ENCODE assay signal across 22 cellular contexts in the genomic region with DNA sequence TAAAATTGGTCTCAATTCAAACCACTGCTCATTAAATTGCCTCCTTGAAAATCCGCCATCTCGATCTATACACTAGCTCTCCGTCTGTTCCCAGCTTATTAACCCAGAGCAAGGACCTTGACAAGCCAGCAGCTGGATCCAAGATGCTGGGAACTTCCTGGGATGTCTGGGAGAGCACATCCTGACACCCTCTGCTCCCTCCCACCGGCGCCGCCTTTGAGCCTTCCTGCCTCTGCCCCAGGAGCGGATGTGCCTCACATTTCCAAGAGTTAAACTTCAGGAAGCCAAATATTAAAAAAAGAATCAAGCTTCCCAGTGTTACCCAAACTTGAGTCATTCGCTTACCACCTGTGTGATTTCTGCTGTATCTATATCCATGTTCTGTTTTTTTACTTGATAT.
"Had no signal": no experiment of that assay in that cellular context is flagged by ENCODE, and none has a peak within 500 bp of the region (broad histone marks: within the 10 kb centered on the region; RNA-seq: fewer than 3 reads in every experiment).

No MANE protein-coding gene starts in this region.

- H3K36me3 ChIP-seq: neutrophil, pancreas, right lobe of liver, stomach, thyroid gland, vagina had no signal

- H3K4me2 ChIP-seq: hepatocyte had no signal

- H3K27ac ChIP-seq: dorsolateral prefrontal cortex, hepatocyte, neutrophil, pancreas, right lobe of liver, stomach, thyroid gland, vagina had no signal

- H3K9me3 ChIP-seq: mucosa of descending colon, neutrophil, pancreas, right lobe of liver, thyroid gland, vagina had no signal

- H3K4me1 ChIP-seq: pancreas, right lobe of liver, stomach, thyroid gland, vagina had no signal

- H3K4me1 Mint-ChIP-seq: mesothelial cell of epicardium; naive B cell; neural crest cell; stimulated activated effector memory CD8-positive, alpha-beta T cell treated with anti-CD3 and anti-CD28 coated beads, Interleukin-12 subunit alpha, Interleukin-12 subunit beta, amount 100 ng/mL, for 72 hours had no signal

- H3K36me3 Mint-ChIP-seq: mesothelial cell of epicardium; natural killer cell treated with Interleukin-12 subunit alpha and Interleukin-12 subunit beta and Interleukin-15 and Interleukin-18, amount 100 ng/mL, for 72 hours; stimulated activated effector memory CD8-positive, alpha-beta T cell treated with anti-CD3 and anti-CD28 coated beads, Interleukin-12 subunit alpha, Interleukin-12 subunit beta, amount 100 ng/mL, for 72 hours had no signal

- H3K9me3 Mint-ChIP-seq: natural killer cell treated with Interleukin-12 subunit alpha and Interleukin-12 subunit beta and Interleukin-15 and Interleukin-18, amount 100 ng/mL, for 72 hours; stimulated activated effector memory CD8-positive, alpha-beta T cell treated with anti-CD3 and anti-CD28 coated beads, Interleukin-12 subunit alpha, Interleukin-12 subunit beta, amount 100 ng/mL, for 72 hours had no signal

- H3K4me3 Mint-ChIP-seq: mesothelial cell of epicardium; naive B cell; natural killer cell treated with Interleukin-12 subunit alpha and Interleukin-12 subunit beta and Interleukin-15 and Interleukin-18, amount 100 ng/mL, for 72 hours; neural crest cell; stimulated activated effector memory CD8-positive, alpha-beta T cell treated with anti-CD3 and anti-CD28 coated beads, Interleukin-12 subunit alpha, Interleukin-12 subunit beta, amount 100 ng/mL, for 72 hours had no signal

- H3K4me3 ChIP-seq: dorsolateral prefrontal cortex, hepatocyte, mucosa of descending colon, pancreas, right lobe of liver, stomach, thyroid gland, vagina had no signal

- H2AFZ ChIP-seq: hepatocyte had no signal

- H3K79me2 ChIP-seq: hepatocyte had no signal

- DNase-seq: dorsolateral prefrontal cortex; effector CD4-positive, alpha-beta T cell; kidney glomerular epithelial cell; mesenchymal stem cell; mucosa of descending colon; naive B cell; pancreas; right lobe of liver; small intestine; stimulated activated CD4-positive, alpha-beta T cell treated with anti-CD3 and anti-CD28 coated beads, Interleukin-15, amount 100 ng/mL, for 24 hours; stimulated activated CD4-positive, alpha-beta T cell treated with anti-CD3 and anti-CD28 coated beads, Interleukin-4, amount 100 ng/mL, for 1 hour; stimulated activated naive CD4-positive, alpha-beta T cell treated with Interleukin-2 at 50 U/mL for 16 hours; stomach; thyroid gland; trophoblast cell had no signal

- H3K27ac Mint-ChIP-seq: mesothelial cell of epicardium; natural killer cell treated with Interleukin-12 subunit alpha and Interleukin-12 subunit beta and Interleukin-15 and Interleukin-18, amount 100 ng/mL, for 72 hours; stimulated activated effector memory CD8-positive, alpha-beta T cell treated with anti-CD3 and anti-CD28 coated beads, Interleukin-12 subunit alpha, Interleukin-12 subunit beta, amount 100 ng/mL, for 72 hours had no signal

- ATAC-seq: mucosa of descending colon; natural killer cell treated with Interleukin-12 subunit alpha and Interleukin-12 subunit beta and Interleukin-15 and Interleukin-18, amount 100 ng/mL, for 72 hours; pancreas; right lobe of liver; stimulated activated effector memory CD8-positive, alpha-beta T cell treated with anti-CD3 and anti-CD28 coated beads, Interleukin-12 subunit alpha, Interleukin-12 subunit beta, amount 100 ng/mL, for 72 hours had no signal

- H3K27me3 ChIP-seq: dorsolateral prefrontal cortex, hepatocyte, pancreas, right lobe of liver, stomach, thyroid gland, vagina had no signal
